Comparison of ENCODE assay signal across 9 cellular contexts in the genomic region with DNA sequence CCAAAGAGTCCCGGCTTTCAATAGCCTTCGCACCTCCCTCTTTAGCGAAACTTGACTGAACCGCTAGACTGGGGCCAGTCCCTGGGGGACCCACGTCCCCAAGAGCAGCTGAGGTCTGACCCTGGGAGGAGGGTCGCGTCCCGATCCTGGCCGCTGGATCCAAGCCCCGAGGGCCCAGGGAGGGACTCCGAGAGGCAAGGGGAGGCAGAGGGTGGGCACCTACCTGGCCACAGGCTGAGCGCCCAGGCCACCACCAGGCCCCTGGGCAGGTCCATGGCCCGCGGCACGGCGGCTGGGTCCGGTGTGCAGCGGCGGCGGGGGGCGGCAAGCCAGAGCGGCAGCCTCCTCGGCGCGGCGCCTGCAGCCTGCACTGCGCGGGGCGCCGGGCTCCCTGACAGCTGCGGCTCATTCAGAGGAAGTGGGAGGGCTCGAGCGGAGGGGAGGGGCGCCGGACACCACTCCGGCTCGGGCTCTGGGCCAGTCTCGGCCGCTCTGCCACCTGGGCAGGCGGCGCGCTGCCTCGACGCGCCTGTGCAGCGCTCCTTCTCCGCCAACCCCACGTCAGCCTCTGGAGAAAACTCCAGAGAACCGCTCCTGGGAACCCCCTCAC. TPM values are rescaled to one million over a fixed set of nuclear protein-coding genes. Genes with fewer than 3 reads are reported as not detected.
DNase-seq lines count a peak whose midpoint lies in the region; ATAC-seq and TF ChIP-seq lines count a peak whose summit lies in the region.
"Had no signal": no experiment of that assay in that cellular context is flagged by ENCODE, and none has a peak within 500 bp of the region (broad histone marks: within the 10 kb centered on the region; RNA-seq: fewer than 3 reads in every experiment).

A gene with protein sequence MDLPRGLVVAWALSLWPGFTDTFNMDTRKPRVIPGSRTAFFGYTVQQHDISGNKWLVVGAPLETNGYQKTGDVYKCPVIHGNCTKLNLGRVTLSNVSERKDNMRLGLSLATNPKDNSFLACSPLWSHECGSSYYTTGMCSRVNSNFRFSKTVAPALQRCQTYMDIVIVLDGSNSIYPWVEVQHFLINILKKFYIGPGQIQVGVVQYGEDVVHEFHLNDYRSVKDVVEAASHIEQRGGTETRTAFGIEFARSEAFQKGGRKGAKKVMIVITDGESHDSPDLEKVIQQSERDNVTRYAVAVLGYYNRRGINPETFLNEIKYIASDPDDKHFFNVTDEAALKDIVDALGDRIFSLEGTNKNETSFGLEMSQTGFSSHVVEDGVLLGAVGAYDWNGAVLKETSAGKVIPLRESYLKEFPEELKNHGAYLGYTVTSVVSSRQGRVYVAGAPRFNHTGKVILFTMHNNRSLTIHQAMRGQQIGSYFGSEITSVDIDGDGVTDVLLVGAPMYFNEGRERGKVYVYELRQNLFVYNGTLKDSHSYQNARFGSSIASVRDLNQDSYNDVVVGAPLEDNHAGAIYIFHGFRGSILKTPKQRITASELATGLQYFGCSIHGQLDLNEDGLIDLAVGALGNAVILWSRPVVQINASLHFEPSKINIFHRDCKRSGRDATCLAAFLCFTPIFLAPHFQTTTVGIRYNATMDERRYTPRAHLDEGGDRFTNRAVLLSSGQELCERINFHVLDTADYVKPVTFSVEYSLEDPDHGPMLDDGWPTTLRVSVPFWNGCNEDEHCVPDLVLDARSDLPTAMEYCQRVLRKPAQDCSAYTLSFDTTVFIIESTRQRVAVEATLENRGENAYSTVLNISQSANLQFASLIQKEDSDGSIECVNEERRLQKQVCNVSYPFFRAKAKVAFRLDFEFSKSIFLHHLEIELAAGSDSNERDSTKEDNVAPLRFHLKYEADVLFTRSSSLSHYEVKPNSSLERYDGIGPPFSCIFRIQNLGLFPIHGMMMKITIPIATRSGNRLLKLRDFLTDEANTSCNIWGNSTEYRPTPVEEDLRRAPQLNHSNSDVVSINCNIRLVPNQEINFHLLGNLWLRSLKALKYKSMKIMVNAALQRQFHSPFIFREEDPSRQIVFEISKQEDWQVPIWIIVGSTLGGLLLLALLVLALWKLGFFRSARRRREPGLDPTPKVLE (minus strand): TSS at position 372 of the 610 bp plus-strand sequence. CDS start 97 bp downstream, at position 275.

- H3K27ac ChIP-seq in lung (ENCODE audit: low read depth in 1 of 2, low read length in 1 of 2), result no peak within 1 kb of the TSS
- peak within 1 kb of the TSS; percentile 89 to 95 for H3K27ac ChIP-seq in uterus

- TF ChIP-seq CTCF in lung (IDR thresholded peaks at IDR 0.05; ENCODE audit: control extremely low read depth, extremely low read depth) (no peak), uterus (IDR thresholded peaks at IDR 0.05) (peak in 1 of 4 experiments; percentile 6)

- H3K4me3 ChIP-seq in lung (peak within 1 kb of the TSS; percentile 8), uterus (peak within 1 kb of the TSS; percentile 52 to 72)

- H3K9me3 ChIP-seq in lung (ENCODE audit: control insufficient read depth in 2 of 2, insufficient read depth in 1 of 2, low read length in 1 of 2), result no peaks in the 10 kb centered on the region
- H3K9me3 ChIP-seq in uterus, result no peaks in the 10 kb centered on the region

- peak; percentile 63 for DNase-seq in NCI-H82 (lab: John Stamatoyannopoulos, UW)
- DNase-seq in NCI-H82 treated with DMSO at 0.1 percent for 48 hours (lab: John Stamatoyannopoulos, UW; ENCODE audit: unreplicated experiment), result no peak
- peak; percentile 85 for DNase-seq in NCI-H69 (lab: John Stamatoyannopoulos, UW)
- peak; percentile 23 to 79 for DNase-seq in dermis microvascular lymphatic vessel endothelial cell (ENCODE audit: low read depth in 2 of 2)
- DNase-seq in lung (ENCODE audit: low spot score), result no peak
- DNase-seq in uterus, result peak; percentile 83 to 87
- DNase-seq in effector CD8-positive, alpha-beta T cell (lab: John Stamatoyannopoulos, UW), result no peak
- DNase-seq in stimulated activated CD4-positive, alpha-beta T cell treated with anti-CD3 and anti-CD28 coated beads, Interleukin-4, amount 100 ng/mL, for 4 hours, result no peak

- peak; percentile 59 to 88 for TF ChIP-seq POLR2A in uterus (IDR thresholded peaks at IDR 0.05)

- H3K36me3 ChIP-seq in lung (ENCODE audit: control insufficient read depth in 2 of 2, insufficient read depth in 2 of 2, low read length in 2 of 2) (no peaks in the 10 kb centered on the region), uterus (no peaks in the 10 kb centered on the region)

- no peaks in the 10 kb centered on the region for H3K27me3 ChIP-seq in lung (ENCODE audit: control insufficient read depth, insufficient read depth)
- H3K27me3 ChIP-seq in uterus, result no peaks in the 10 kb centered on the region

- intact Hi-C loops in uterus (cut with DNase I; ENCODE audit: low total_unique reads), result no loop called here

- 0 to 1% methylated on average over 41 to 49 of the region's 49 CpGs for WGBS in lung, 2 donors

- peaks cover 0 to 7% of the 10 kb centered on the region in 2 donors for H3K4me1 ChIP-seq in lung (ENCODE audit: control insufficient read depth in 2 of 2, insufficient read depth in 2 of 2, low read length in 2 of 2)
- H3K4me1 ChIP-seq in uterus, result peaks cover 0 to 7% of the 10 kb centered on the region in 2 donors

- ATAC-seq in lung (ENCODE audit: insufficient read depth, low FRiP score), result peak; percentile 72
- ATAC-seq: CD8-positive, alpha-beta T cell had no signal

RNA-seq across cellular contexts. Expression of the gene that starts here (rescaled TPM):
- total RNA-seq in dermis microvascular lymphatic vessel endothelial cell, result 6.0 and 51.3 TPM in 2 replicates
- total RNA-seq in lung, result 1 to 10 TPM; 1.7 to 1.8 TPM
- under 1 TPM; 0.35 to 0.39 TPM for polyA plus RNA-seq in lung
- 100 to 1,000 TPM in 1 of 4 donors, 10 to 100 TPM in 3; 37.3 to 106 (median 61.1) TPM for total RNA-seq in uterus
- total RNA-seq: CD8-positive, alpha-beta T cell had no signal

Comparison
In these comparisons a context has a peak if more than half of its experiments do, and no peak if none do; other contexts are left out.
1. DNase-seq: peak in NCI-H82 (single experiment), NCI-H69 (single experiment), dermis microvascular lymphatic vessel endothelial cell (2 of 2) and uterus (2 of 2); none in NCI-H82 treated with DMSO at 0.1 percent for 48 hours (single experiment), lung (single experiment), effector CD8-positive, alpha-beta T cell (single experiment) and stimulated activated CD4-positive, alpha-beta T cell treated with anti-CD3 and anti-CD28 coated beads, Interleukin-4, amount 100 ng/mL, for 4 hours (0 of 2).
2. H3K27ac ChIP-seq: peak in uterus (2 of 2); none in lung (0 of 2).